Comparison of ENCODE assay signal across 1 cellular context in the genomic region with DNA sequence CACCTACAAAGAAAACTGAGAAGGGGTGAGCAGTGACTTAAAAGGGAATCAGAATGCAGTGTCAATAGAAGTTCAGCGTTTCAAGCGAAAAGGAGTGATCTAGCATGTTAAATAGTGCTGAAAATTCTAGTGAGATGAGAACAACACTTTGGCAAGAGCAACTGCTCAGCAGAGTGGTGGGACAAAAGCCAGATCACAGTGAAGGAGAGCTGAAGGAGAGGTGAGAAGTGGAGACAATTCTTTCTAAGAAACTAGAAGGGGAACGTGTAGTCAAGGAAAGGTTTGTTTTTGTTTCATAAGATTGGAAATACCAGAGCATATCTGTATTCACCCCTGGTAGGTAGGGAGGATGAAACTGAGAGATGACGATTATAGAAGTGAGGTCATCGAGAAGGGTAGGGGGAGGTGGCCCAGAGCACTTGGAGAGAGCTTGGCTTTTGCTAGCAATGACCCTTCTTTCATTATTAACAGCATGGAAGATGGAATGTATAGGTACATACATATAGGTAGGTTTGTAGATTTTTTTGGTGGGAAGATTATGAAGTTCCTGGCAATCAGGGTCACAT.
TF ChIP-seq lines count a peak whose summit lies in the region.

No MANE protein-coding gene starts in this region.

TF ChIP-seq in IMR-90, 13 proteins besides CTCF, POLR2A, EP300 and RAD21:
- TF ChIP-seq RFX5 (IDR thresholded peaks at IDR 0.05; ENCODE audit: low read depth, low read length) (no peak), MAZ (IDR thresholded peaks at IDR 0.05; ENCODE audit: borderline replicate concordance, low read depth, low read length) (no peak)
- TF ChIP-seq, protein P1, sequence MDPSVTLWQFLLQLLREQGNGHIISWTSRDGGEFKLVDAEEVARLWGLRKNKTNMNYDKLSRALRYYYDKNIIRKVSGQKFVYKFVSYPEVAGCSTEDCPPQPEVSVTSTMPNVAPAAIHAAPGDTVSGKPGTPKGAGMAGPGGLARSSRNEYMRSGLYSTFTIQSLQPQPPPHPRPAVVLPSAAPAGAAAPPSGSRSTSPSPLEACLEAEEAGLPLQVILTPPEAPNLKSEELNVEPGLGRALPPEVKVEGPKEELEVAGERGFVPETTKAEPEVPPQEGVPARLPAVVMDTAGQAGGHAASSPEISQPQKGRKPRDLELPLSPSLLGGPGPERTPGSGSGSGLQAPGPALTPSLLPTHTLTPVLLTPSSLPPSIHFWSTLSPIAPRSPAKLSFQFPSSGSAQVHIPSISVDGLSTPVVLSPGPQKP (IDR thresholded peaks at IDR 0.05; ENCODE audit: borderline replicate concordance, low read depth, low read length), result no peak
